In the genomic region with DNA sequence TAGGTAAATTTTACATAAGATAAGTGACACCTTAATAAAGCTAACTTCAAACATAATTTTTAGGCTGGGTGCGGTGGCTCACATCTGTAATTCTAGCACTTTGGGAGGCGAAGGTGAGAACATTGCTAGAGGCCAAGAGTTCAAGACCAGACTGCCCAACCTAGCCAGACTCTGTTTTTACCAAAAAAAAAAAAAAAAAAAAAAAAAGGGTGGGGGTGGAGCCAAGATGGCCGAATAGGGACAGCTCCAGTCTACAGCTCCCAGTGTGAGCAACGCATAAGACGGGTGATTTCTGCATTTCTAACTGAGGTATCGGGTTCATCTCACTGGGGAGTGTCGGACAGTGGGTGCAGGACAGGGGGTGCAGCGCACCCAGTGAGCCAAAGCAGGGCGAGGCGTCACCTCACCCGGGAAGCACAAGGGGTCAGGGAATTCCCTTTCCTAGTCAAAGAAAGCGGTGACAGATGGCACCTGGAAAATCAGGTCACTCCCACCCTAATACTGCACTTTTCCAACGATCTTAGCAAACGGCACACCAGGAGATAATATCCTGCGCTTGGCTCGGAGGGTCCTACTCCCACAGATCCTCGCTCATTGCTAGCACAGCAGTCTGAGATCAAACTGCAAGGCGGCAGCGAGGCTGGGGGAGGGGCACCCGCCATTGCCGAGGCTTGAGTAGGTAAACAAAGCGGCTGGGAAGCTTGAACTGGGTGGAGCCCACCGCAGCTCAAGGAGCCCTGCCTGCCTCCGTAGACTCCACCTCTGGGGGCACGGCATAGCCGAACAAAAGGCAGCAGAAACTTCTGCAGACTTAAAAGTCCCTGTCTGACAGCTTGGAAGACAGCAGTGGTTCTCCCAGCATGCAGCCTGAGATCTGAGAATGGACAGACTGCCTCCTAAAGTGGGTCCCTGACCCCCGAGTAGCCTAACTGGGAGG, we compare ENCODE assay signal across 1 cellular context.
A peak's percentile ranks its signal among the peaks of the same experiment; 100 is the strongest.
TF ChIP-seq lines count a peak whose summit lies in the region.

No MANE protein-coding gene starts in this region.

TF ChIP-seq in HEK293, 187 proteins besides CTCF, POLR2A, EP300 and RAD21 (continued from another document):
- TF ChIP-seq KLF8 (tag by site-specific recombination; IDR thresholded peaks at IDR 0.05) (peak; percentile 49; the same call in 1 of the 2 replicates), GLIS2 (tag by site-specific recombination; IDR thresholded peaks at IDR 0.05) (peak; percentile 78), YY1 (tag by site-specific recombination; IDR thresholded peaks at IDR 0.05) (peak; percentile 68; the same call in 1 of the 2 replicates), ZSCAN30 (tag by site-specific recombination; IDR thresholded peaks at IDR 0.05) (0 out of 2 replicates have a peak, but pooled peaks have one; percentile 34), ZBTB48 (tag by site-specific recombination; IDR thresholded peaks at IDR 0.05) (peak; percentile 85), SP3 (tag by site-specific recombination; IDR thresholded peaks at IDR 0.05) (peak; percentile 39), ZNF362 (tag by site-specific recombination; IDR thresholded peaks at IDR 0.05) (peak; percentile 89), KLF9 (tag by site-specific recombination; IDR thresholded peaks at IDR 0.05; ENCODE audit: low read depth) (peak; percentile 58; the same call in 1 of the 2 replicates), IKZF3 (tag by site-specific recombination; IDR thresholded peaks at IDR 0.05) (peak; percentile 58), ZNF501 (tag by site-specific recombination; IDR thresholded peaks at IDR 0.05) (0 out of 2 replicates have a peak, but pooled peaks have one; percentile 48), ZFP69B (tag by site-specific recombination; IDR thresholded peaks at IDR 0.05) (peak; percentile 77), MYNN (tag by site-specific recombination; IDR thresholded peaks at IDR 0.05; ENCODE audit: borderline replicate concordance) (peak; percentile 92), ZNF335 (tag by site-specific recombination; conservative IDR thresholded peaks at IDR 0.05) (0 out of 2 replicates have a peak, but pooled peaks have one; percentile 21), ZBTB17 (tag by site-specific recombination; IDR thresholded peaks at IDR 0.05) (peak; percentile 26; the same call in 1 of the 2 replicates), GLIS1 (tag by site-specific recombination; IDR thresholded peaks at IDR 0.05) (peak; percentile 30; the same call in 1 of the 2 replicates), PRDM4 (tag by site-specific recombination; IDR thresholded peaks at IDR 0.05) (0 out of 2 replicates have a peak, but pooled peaks have one; percentile 16), ZNF121 (tag by site-specific recombination; IDR thresholded peaks at IDR 0.05) (peak; percentile 57; the same call in 1 of the 2 replicates), TCF7L2 (IDR thresholded peaks at IDR 0.05; ENCODE audit: borderline replicate concordance, low read depth, low read length) (peak; percentile 30; the same call in 1 of the 2 replicates), ZNF692 (tag by site-specific recombination; IDR thresholded peaks at IDR 0.05) (peak; percentile 70), ZNF600 (tag by site-specific recombination; IDR thresholded peaks at IDR 0.05) (peak; percentile 50), SP7 (tag by site-specific recombination; IDR thresholded peaks at IDR 0.05) (0 out of 2 replicates have a peak, but pooled peaks have one; percentile 31)
